Comparison of ENCODE assay signal across 1 cellular context in genomic region chr3:48022178-48022577, GRCh38.
TF ChIP-seq lines count a peak whose summit lies in the region.

No MANE protein-coding gene starts in this region.

TF ChIP-seq in HEK293, 187 proteins besides CTCF, POLR2A, EP300 and RAD21 (continued from another document):
- 0 out of 2 replicates have a peak, but pooled peaks have one; percentile 9 for TF ChIP-seq PRDM6 (tag by site-specific recombination; IDR thresholded peaks at IDR 0.05)
- no peak for TF ChIP-seq ZNF37A (tag by site-specific recombination; IDR thresholded peaks at IDR 0.05)
TF ChIP-seq in HEK293: peak in this region for 1.
